Comparison of ENCODE assay signal across 8 cellular contexts in genomic region chr3:3998140-3998977, GRCh38.
A peak's percentile ranks its signal among the peaks of the same experiment; 100 is the strongest.
DNase-seq lines count a peak whose midpoint lies in the region; ATAC-seq, FAIRE-seq and TF ChIP-seq lines count a peak whose summit lies in the region.

No MANE protein-coding gene starts in this region.

- no peaks in the 10 kb centered on the region for H3K4me1 Mint-ChIP-seq in activated CD4-positive, alpha-beta T cell treated with anti-CD3 and anti-CD28 coated beads, Interleukin-2, amount 10 ng/mL, durations not matched to agents 7 days and 5 days

- TF ChIP-seq CTCF in BE2C (IDR thresholded peaks at IDR 0.05; ENCODE audit: low read depth, low read length) (peak; percentile 53), kidney (IDR thresholded peaks at IDR 0.05; ENCODE audit: borderline replicate concordance, extremely low read depth, insufficient read depth) (peak; percentile 37)

- DNase-seq in BE2C, result no peak
- DNase-seq in GM12891 (ENCODE audit: insufficient read length, low spot score), result no peak
- peak; percentile 15 for DNase-seq in NCI-H1092 (lab: John Stamatoyannopoulos, UW)
- DNase-seq in activated CD4-positive, alpha-beta T cell treated with anti-CD3 and anti-CD28 coated beads, Interleukin-2, amount 10 ng/mL, durations not matched to agents 7 days and 5 days, result peak; percentile 39
- DNase-seq in kidney, result no peak
- DNase-seq in DMS79 (lab: John Stamatoyannopoulos, UW), result no peak

- CTCF ChIA-PET in activated CD4-positive, alpha-beta T cell treated with anti-CD3 and anti-CD28 coated beads, Interleukin-2, amount 10 ng/mL, durations not matched to agents 7 days and 5 days (lab: Charles Lee), result interaction anchor here (1.0 to 1.6 kb wide), 2 partner anchors 10 to 798 kb away, joined by 3 to 6 read pairs; no protein-coding TSS in a partner anchor

- POLR2A ChIA-PET in activated CD4-positive, alpha-beta T cell treated with anti-CD3 and anti-CD28 coated beads, Interleukin-2, amount 10 ng/mL, durations not matched to agents 7 days and 5 days (lab: Charles Lee), result interaction anchor here (0.5 kb wide), 1 partner anchor 224 kb away, joined by 4 read pairs; no protein-coding TSS in a partner anchor

- H3K27ac ChIP-seq in kidney (ENCODE audit: low read depth in 2 of 2, low read length in 2 of 2), result no peak overlapping the region

- H3K4me3 ChIP-seq in BE2C (ENCODE audit: low read depth, low read length) (no peak overlapping the region), kidney (ENCODE audit: low read length in 2 of 2) (no peak overlapping the region)

- FAIRE-seq in GM12891 (lab: Jason Lieb, UNC), result peak; percentile 76
- no peak for FAIRE-seq in kidney (lab: Jason Lieb, UNC)

- no peak overlapping the region for H3K4me3 Mint-ChIP-seq in activated CD4-positive, alpha-beta T cell treated with anti-CD3 and anti-CD28 coated beads, Interleukin-2, amount 10 ng/mL, durations not matched to agents 7 days and 5 days

- TF ChIP-seq POLR2A in GM12891 (IDR thresholded peaks at IDR 0.05; ENCODE audit: low read depth, low read length), result no peak

- H3K27me3 Mint-ChIP-seq in activated CD4-positive, alpha-beta T cell treated with anti-CD3 and anti-CD28 coated beads, Interleukin-2, amount 10 ng/mL, durations not matched to agents 7 days and 5 days, result no peaks in the 10 kb centered on the region

- peak; percentile 76 for ATAC-seq in HG02610 (IDR thresholded peaks at IDR 0.05; ENCODE audit: unreplicated experiment)
- ATAC-seq in esophagus mucosa, result no peak

- H3K4me1 ChIP-seq in BE2C, result no peaks in the 10 kb centered on the region
- H3K4me1 ChIP-seq in kidney (ENCODE audit: control insufficient read depth in 1 of 2, insufficient read depth in 1 of 2, low read depth in 1 of 2, low read length in 2 of 2), result no peaks in the 10 kb centered on the region

- no peak overlapping the region for H3K27ac Mint-ChIP-seq in activated CD4-positive, alpha-beta T cell treated with anti-CD3 and anti-CD28 coated beads, Interleukin-2, amount 10 ng/mL, durations not matched to agents 7 days and 5 days

- H3K36me3 Mint-ChIP-seq in activated CD4-positive, alpha-beta T cell treated with anti-CD3 and anti-CD28 coated beads, Interleukin-2, amount 10 ng/mL, durations not matched to agents 7 days and 5 days (ENCODE audit: low read depth), result no peaks in the 10 kb centered on the region

- intact Hi-C loops in kidney (cut with DNase I), result no loop called here

- no peak overlapping the region for H3K9ac ChIP-seq in kidney (ENCODE audit: low read length in 2 of 2)

- no peaks in the 10 kb centered on the region for H3K9me3 Mint-ChIP-seq in activated CD4-positive, alpha-beta T cell treated with anti-CD3 and anti-CD28 coated beads, Interleukin-2, amount 10 ng/mL, durations not matched to agents 7 days and 5 days

- no peaks in the 10 kb centered on the region for H3K36me3 ChIP-seq in BE2C
- no peaks in the 10 kb centered on the region for H3K36me3 ChIP-seq in kidney (ENCODE audit: control insufficient read depth in 1 of 2, insufficient read depth in 2 of 2, low read length in 2 of 2)

- no peaks in the 10 kb centered on the region for H3K27me3 ChIP-seq in BE2C

- no peaks in the 10 kb centered on the region for H3K9me3 ChIP-seq in BE2C
- H3K9me3 ChIP-seq in kidney (ENCODE audit: control insufficient read depth in 1 of 2, low read length in 2 of 2), result no peaks in the 10 kb centered on the region

TF ChIP-seq in GM12891, 5 proteins besides CTCF, POLR2A, EP300 and RAD21:
- no peak for TF ChIP-seq TAF1 (IDR thresholded peaks at IDR 0.05; ENCODE audit: low read depth, low read length)
- TF ChIP-seq POU2F2 (IDR thresholded peaks at IDR 0.05; ENCODE audit: low read depth, low read length), result no peak
- no peak for TF ChIP-seq PAX5 (IDR thresholded peaks at IDR 0.05; ENCODE audit: insufficient read depth, low read length, severe bottlenecking)
- no peak for TF ChIP-seq SPI1 (IDR thresholded peaks at IDR 0.05; ENCODE audit: low read depth, low read length)
- no peak for TF ChIP-seq POLR2AphosphoS5 (IDR thresholded peaks at IDR 0.05; ENCODE audit: low read depth, low read length)

Comparison
In these comparisons a context has a peak if more than half of its experiments do, and no peak if none do; other contexts are left out.
1. DNase-seq: peak in NCI-H1092 (single experiment) and activated CD4-positive, alpha-beta T cell treated with anti-CD3 and anti-CD28 coated beads, Interleukin-2, amount 10 ng/mL, durations not matched to agents 7 days and 5 days (single experiment); none in BE2C (single experiment), GM12891 (single experiment), kidney (single experiment) and DMS79 (single experiment).